Comparison of ENCODE assay signal across 12 cellular contexts in the genomic region with DNA sequence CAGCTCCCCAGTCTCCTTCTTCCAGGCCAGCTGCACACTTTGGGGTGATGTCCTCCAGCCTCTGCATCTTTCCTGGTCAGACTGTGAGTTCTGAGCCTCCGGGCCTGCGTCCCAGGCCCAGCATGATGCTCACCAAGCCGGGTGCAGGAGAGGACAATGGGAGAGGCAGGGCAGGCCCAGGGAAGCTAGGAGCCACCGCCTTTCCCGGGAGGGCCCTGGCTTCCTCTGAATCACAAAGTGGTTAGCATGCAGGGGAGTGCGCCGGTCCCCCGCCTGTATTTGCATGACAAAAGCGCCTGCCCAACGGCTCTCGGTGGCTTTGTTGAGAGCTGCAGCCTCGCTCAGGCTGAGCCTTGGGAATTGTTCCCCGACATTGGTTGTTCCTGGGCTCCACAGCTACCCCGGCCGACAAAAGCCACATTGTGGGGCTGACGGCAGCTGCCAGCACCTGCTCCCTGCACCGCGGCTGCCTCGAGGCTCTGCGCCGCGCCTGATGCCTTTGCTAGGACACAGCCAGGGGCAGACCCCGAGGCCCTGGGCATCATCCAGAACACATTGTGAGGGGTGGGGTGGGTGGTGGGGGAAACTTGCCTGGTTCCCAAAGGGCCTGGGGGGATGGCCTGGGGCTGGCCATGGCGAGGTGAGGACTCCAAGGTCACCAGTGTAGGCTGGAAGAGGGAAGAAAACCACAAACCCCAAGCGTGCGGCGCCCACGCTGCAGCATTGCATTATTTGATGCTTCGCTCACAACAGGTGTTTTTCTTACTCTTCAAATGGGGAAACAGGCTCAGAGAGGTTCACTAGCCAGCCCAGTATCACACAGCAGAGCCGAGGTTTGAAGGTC. TPM values are rescaled to one million over a fixed set of nuclear protein-coding genes. Genes with fewer than 3 reads are reported as not detected.
DNase-seq lines count a peak whose midpoint lies in the region; ATAC-seq, FAIRE-seq and TF ChIP-seq lines count a peak whose summit lies in the region.
"Had no signal": no experiment of that assay in that cellular context is flagged by ENCODE, and none has a peak within 500 bp of the region (broad histone marks: within the 10 kb centered on the region; RNA-seq: fewer than 3 reads in every experiment).

No MANE protein-coding gene starts in this region.

- TF ChIP-seq RAD21 in SK-N-SH (IDR thresholded peaks at IDR 0.05; ENCODE audit: low read length) = no peak

- peak overlapping the region; percentile 62 for H3K4me3 ChIP-seq in DOHH2 (ENCODE audit: low read length)
- no peak overlapping the region for H3K4me3 ChIP-seq in SK-N-SH (ENCODE audit: low read depth in 2 of 2, low read length in 1 of 2)
- H3K4me3 ChIP-seq: Peyer's patch had no signal

- peak overlapping the region; percentile 90 for H3K27ac ChIP-seq in DOHH2 (ENCODE audit: low read depth, low read length)
- H3K27ac ChIP-seq in epithelial cell of prostate = no peak overlapping the region
- peak overlapping the region in 1 of 2 experiments; percentile 45; a peak in 1 of 4 replicates for H3K27ac ChIP-seq in SK-N-SH (ENCODE audit: low read depth in 2 of 2, low read length in 1 of 2)
- H3K27ac ChIP-seq: Peyer's patch had no signal

- H3F3A ChIP-seq in DOHH2 (ENCODE audit: control insufficient read depth, insufficient read depth) (peaks cover 29% of the 10 kb centered on the region), SK-N-SH (replicated peaks; ENCODE audit: insufficient read depth) (no peaks in the 10 kb centered on the region)

- H3K4me1 ChIP-seq in DOHH2 (ENCODE audit: control insufficient read depth, low read length) = peaks cover 88% of the 10 kb centered on the region
- peaks cover 0 to 44% of the 10 kb centered on the region in 2 experiments; a peak in 2 of 4 replicates for H3K4me1 ChIP-seq in SK-N-SH (ENCODE audit: control insufficient read depth in 1 of 2, insufficient read depth in 2 of 2, low read depth in 1 of 2, low read length in 1 of 2)

- FAIRE-seq in GM19239 (lab: Jason Lieb, UNC) = no peak

- H3K9me3 ChIP-seq in DOHH2 (ENCODE audit: control insufficient read depth, insufficient read depth, low read length) = no peaks in the 10 kb centered on the region
- no peaks in the 10 kb centered on the region for H3K9me3 ChIP-seq in SK-N-SH
- H3K9me3 ChIP-seq: Peyer's patch had no signal

- H2AFZ ChIP-seq in SK-N-SH (ENCODE audit: low read depth) = no peak overlapping the region

- H3K36me3 ChIP-seq in DOHH2 (ENCODE audit: control insufficient read depth, low read length) = no peaks in the 10 kb centered on the region
- H3K36me3 ChIP-seq in SK-N-SH (replicated peaks in 1 of 2; ENCODE audit: control insufficient read depth in 1 of 2, insufficient read depth in 2 of 2, low read length in 1 of 2) = no peaks in the 10 kb centered on the region
- H3K36me3 ChIP-seq: Peyer's patch had no signal

- CTCF ChIA-PET in SK-N-SH (lab: Yijun Ruan, JAX) = interaction anchor here (0.9 to 1.8 kb wide), 5 partner anchors 10 to 129 kb away, joined by 3 to 6 read pairs (median 3); no protein-coding TSS in a partner anchor

- POLR2A ChIA-PET in SK-N-SH (lab: Yijun Ruan, JAX) = interaction anchor here (3.6 kb wide), 1 partner anchor 19 kb away, joined by 17 read pairs; a partner anchor contains a TSS

- no peak for ATAC-seq in HG02852 (IDR thresholded peaks at IDR 0.05; ENCODE audit: unreplicated experiment)
- no peak for ATAC-seq in GM19023 (IDR thresholded peaks at IDR 0.05; ENCODE audit: unreplicated experiment)

- 0 out of 2 replicates have a peak, but pooled peaks cover 5% of the 10 kb centered on the region for H3K79me2 ChIP-seq in DOHH2 (ENCODE audit: control insufficient read depth, low read length)
- H3K79me2 ChIP-seq in SK-N-SH (ENCODE audit: insufficient read depth) = no peaks in the 10 kb centered on the region

- H3K9me2 ChIP-seq in DOHH2 (replicated peaks; ENCODE audit: control insufficient read depth, low read length) (no peaks in the 10 kb centered on the region), SK-N-SH (no peaks in the 10 kb centered on the region)

- TF ChIP-seq EP300 in SK-N-SH (IDR thresholded peaks at IDR 0.05; ENCODE audit: borderline replicate concordance in 1 of 2, low read depth in 1 of 2, low read length in 1 of 2) = no peak

- H4K20me1 ChIP-seq in DOHH2 (ENCODE audit: control insufficient read depth, insufficient read depth, low read depth, low read length) (no peaks in the 10 kb centered on the region), SK-N-SH (ENCODE audit: insufficient read depth) (no peaks in the 10 kb centered on the region)

- DNase-seq in NCI-H2227 (lab: John Stamatoyannopoulos, UW; ENCODE audit: unreplicated experiment) (peak; percentile 85), epithelial cell of prostate (ENCODE audit: low read depth, low spot score) (peak; percentile 14), myocyte (ENCODE audit: low read depth) (peak; percentile 87), SK-N-SH (no peak), GM19239 (ENCODE audit: insufficient read length, low spot score) (no peak)
- DNase-seq: activated effector memory CD4-positive, alpha-beta T cell treated with Interleukin-2 at 50 U/mL for 16 hours; GDM1; stimulated activated CD4-positive, alpha-beta T cell treated with anti-CD3 and anti-CD28 coated beads, Interleukin-4, amount 100 ng/mL, for 4 hours had no signal

- H3K4me2 ChIP-seq in DOHH2 (ENCODE audit: low read length) (peak overlapping the region; percentile 84), SK-N-SH (no peak overlapping the region)

- H3K27me3 ChIP-seq in DOHH2 (ENCODE audit: control insufficient read depth, low read length) = no peaks in the 10 kb centered on the region
- H3K27me3 ChIP-seq in SK-N-SH (ENCODE audit: insufficient read depth) = peaks cover 8% of the 10 kb centered on the region; the same call in 1 of the 2 replicates
- H3K27me3 ChIP-seq: Peyer's patch had no signal

- no peak for TF ChIP-seq CTCF in DOHH2 (IDR thresholded peaks at IDR 0.05; ENCODE audit: low read depth, low read length, poor library complexity, severe bottlenecking)
- no peak for TF ChIP-seq CTCF in SK-N-SH (IDR thresholded peaks at IDR 0.05)

- 82% methylated on average over 21 of the region's 30 CpGs for WGBS in SK-N-SH (ENCODE audit: low lambda C conversion rate)

- no peak overlapping the region for H3K9ac ChIP-seq in SK-N-SH

TF ChIP-seq in SK-N-SH, 30 proteins besides CTCF, POLR2A, EP300 and RAD21:
- TF ChIP-seq MXI1 (IDR thresholded peaks at IDR 0.05; ENCODE audit: low read depth, low read length) = no peak
- no peak for TF ChIP-seq EZH2phosphoT487 (IDR thresholded peaks at IDR 0.05; ENCODE audit: borderline replicate concordance, low read depth)
- TF ChIP-seq JUND (IDR thresholded peaks at IDR 0.05) = no peak
- TF ChIP-seq, protein P1, sequence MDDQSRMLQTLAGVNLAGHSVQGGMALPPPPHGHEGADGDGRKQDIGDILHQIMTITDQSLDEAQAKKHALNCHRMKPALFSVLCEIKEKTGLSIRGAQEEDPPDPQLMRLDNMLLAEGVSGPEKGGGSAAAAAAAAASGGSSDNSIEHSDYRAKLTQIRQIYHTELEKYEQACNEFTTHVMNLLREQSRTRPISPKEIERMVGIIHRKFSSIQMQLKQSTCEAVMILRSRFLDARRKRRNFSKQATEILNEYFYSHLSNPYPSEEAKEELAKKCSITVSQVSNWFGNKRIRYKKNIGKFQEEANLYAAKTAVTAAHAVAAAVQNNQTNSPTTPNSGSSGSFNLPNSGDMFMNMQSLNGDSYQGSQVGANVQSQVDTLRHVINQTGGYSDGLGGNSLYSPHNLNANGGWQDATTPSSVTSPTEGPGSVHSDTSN (IDR thresholded peaks at IDR 0.05) = no peak
TF ChIP-seq in SK-N-SH: peak in this region for 0.

RNA-seq across cellular contexts. Expression of a gene that starts 20.0 kb away (rescaled TPM):
- 51.9 and 61.2 TPM in 2 replicates for total RNA-seq in myocyte
- polyA plus RNA-seq in myocyte (2012) = 28.0 TPM
- 7.1 and 8.6 TPM in 2 replicates for polyA plus RNA-seq in SK-N-SH (2012; rRNA removed)
- polyA plus RNA-seq in SK-N-SH (2012; cell fraction: cytosol; rRNA removed) = 9.4 and 11.1 TPM in 2 replicates
- 7.4 and 9.3 TPM in 2 replicates for polyA plus RNA-seq in SK-N-SH (2012; cell fraction: nucleus; rRNA removed)

Comparison
In these comparisons a context has a peak if more than half of its experiments do, and no peak if none do; other contexts are left out.
1. DNase-seq: peak in NCI-H2227 (single experiment), epithelial cell of prostate (single experiment) and myocyte (single experiment); none in SK-N-SH (single experiment) and GM19239 (single experiment).